In the genomic region with DNA sequence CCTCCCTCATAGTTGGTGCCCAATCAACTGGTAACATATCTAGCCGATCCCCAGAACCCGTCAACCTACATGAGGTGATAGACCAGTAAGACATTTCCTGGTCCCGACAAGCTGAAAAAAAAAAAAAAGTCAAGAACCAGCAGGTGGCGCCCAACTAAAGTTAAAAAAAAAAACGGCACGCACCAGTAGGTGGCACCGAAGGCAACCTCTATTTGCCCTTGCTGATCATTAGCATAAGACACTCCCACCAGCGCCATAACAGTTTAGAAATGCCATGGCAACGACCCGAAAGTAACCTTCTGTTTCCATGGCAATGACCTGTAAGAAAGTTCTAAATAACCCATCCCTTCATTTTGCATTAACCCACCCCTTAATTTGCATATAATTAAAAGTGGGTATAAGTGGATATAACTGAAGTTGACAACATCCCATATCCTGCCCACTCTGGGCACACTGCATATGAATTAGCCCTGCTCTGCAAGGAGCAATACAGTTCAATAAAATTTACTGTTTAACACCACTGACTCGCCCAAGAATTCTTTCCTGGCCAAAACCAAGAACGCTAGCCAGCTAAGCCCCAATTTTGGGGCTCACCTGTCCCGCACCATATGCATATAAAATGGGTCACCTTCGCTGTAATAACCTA, we compare ENCODE assay signal across 8 cellular contexts.
A peak's percentile ranks its signal among the peaks of the same experiment; 100 is the strongest.
DNase-seq lines count a peak whose midpoint lies in the region; ATAC-seq and TF ChIP-seq lines count a peak whose summit lies in the region.

No MANE protein-coding gene starts in this region.

- intact Hi-C loops in body of pancreas (cut with DNase I), result no loop called here

- no peak overlapping the region for H3K4me3 ChIP-seq in RWPE2 (ENCODE audit: severe bottlenecking)
- no peak overlapping the region for H3K4me3 ChIP-seq in body of pancreas

- H3K9me3 ChIP-seq in RWPE2 (ENCODE audit: severe bottlenecking), result no peaks in the 10 kb centered on the region
- no peaks in the 10 kb centered on the region for H3K9me3 ChIP-seq in body of pancreas

- H3K36me3 ChIP-seq in RWPE2 (ENCODE audit: low read depth), result no peaks in the 10 kb centered on the region
- H3K36me3 ChIP-seq in body of pancreas (replicated peaks in 1 of 2; ENCODE audit: insufficient read depth in 1 of 2, low read depth in 2 of 2), result no peaks in the 10 kb centered on the region

- WGBS in body of pancreas, 2 donors, result 12 to 33% methylated on average over 11 to 14 of the region's 14 CpGs

- no peaks in the 10 kb centered on the region for H3K27me3 ChIP-seq in RWPE2 (ENCODE audit: insufficient read depth, poor library complexity, severe bottlenecking)
- H3K27me3 ChIP-seq in body of pancreas, result no peaks in the 10 kb centered on the region

- no peak for TF ChIP-seq POLR2A in body of pancreas (IDR thresholded peaks at IDR 0.05)

- no peak overlapping the region for H3K27ac ChIP-seq in RWPE2 (ENCODE audit: poor library complexity, severe bottlenecking)
- no peak overlapping the region for H3K27ac ChIP-seq in body of pancreas

- peak; percentile 84 for ATAC-seq in GM21723 (IDR thresholded peaks at IDR 0.05; ENCODE audit: unreplicated experiment)
- ATAC-seq in RWPE2 (ENCODE audit: low read depth), result peak; percentile 46; the same call in 1 of the 3 replicates
- peak; percentile 92 for ATAC-seq in body of pancreas

- peak; percentile 66 for TF ChIP-seq CTCF in RWPE2 (IDR thresholded peaks at IDR 0.05; ENCODE audit: poor library complexity, severe bottlenecking)
- TF ChIP-seq CTCF in body of pancreas (IDR thresholded peaks at IDR 0.05), result peak; percentile 31 to 89 (median 60)

- H3K4me1 ChIP-seq in RWPE2 (ENCODE audit: insufficient read depth, poor library complexity, severe bottlenecking), result no peaks in the 10 kb centered on the region
- H3K4me1 ChIP-seq in body of pancreas, result peaks cover 13% of the 10 kb centered on the region

- DNase-seq in activated naive CD4-positive, alpha-beta T cell treated with Interleukin-2 at 50 U/mL for 16 hours, result peak; percentile 4
- no peak for DNase-seq in activated naive CD4-positive, alpha-beta T cell treated with anti-CD3 and anti-CD28 coated beads, Interleukin-2, amount 50 U/mL, for 16 hours
- DNase-seq in HT1080 (ENCODE audit: low read depth), result peak; percentile 84
- no peak for DNase-seq in RWPE2 (ENCODE audit: low spot score)
- peak; percentile 34 to 59 (median 52) for DNase-seq in body of pancreas
- DNase-seq in kidney tubule cell (ENCODE audit: low spot score), result peak; percentile 79
- peak; percentile 48 for DNase-seq in stromal cell of bone marrow (ENCODE audit: low read depth)

Comparison
In these comparisons a context has a peak if more than half of its experiments do, and no peak if none do; other contexts are left out.
1. DNase-seq: peak in activated naive CD4-positive, alpha-beta T cell treated with Interleukin-2 at 50 U/mL for 16 hours (single experiment), HT1080 (single experiment), body of pancreas (4 of 4), kidney tubule cell (single experiment) and stromal cell of bone marrow (single experiment); none in activated naive CD4-positive, alpha-beta T cell treated with anti-CD3 and anti-CD28 coated beads, Interleukin-2, amount 50 U/mL, for 16 hours (single experiment) and RWPE2 (single experiment).
2. Peak in every context shown above with its lines, with median percentiles within 50 percentile points of each other: ATAC-seq.